8 cellular contexts compared by ENCODE assay signal in the genomic region with DNA sequence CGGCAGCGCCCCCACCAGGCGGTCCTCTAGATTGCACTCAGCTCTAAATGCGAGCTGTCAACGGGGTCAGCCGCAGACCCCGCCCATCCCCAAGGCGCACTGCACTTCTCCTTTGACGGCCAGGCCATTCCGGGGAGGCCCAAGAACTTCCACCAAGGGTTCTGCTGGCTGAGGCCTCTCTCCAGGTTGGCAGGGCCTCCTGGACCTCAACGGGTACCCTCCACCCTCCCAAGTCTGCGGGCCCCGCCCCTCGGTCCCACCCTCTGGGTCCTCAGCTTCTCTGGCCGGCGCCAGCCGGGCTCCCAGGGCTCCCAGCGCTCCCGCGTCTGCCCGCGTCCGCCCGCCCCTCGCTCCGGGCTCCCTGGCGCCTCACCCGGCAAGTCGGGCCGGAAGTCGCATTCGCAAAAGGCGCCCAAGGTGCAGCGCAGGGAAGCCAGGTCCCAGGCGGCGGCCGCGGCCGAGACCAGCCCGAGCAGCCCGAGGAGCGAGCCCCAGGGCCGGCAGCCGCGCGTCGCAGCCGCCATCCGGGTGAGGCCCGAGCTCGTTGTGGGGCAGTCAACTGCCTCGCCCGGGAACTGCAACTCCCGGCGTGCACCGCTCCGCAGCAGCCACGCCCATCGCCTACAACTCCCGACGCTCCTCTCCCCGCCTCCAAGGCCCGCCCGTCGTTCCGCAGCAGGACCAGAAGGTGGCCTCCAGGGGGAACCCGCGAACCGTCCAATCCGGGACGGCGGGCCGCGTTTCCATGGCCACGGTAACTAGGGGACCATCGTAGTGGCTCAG. TPM values are rescaled to one million over a fixed set of nuclear protein-coding genes. Genes with fewer than 3 reads are reported as not detected.
DNase-seq lines count a peak whose midpoint lies in the region; ATAC-seq, FAIRE-seq and TF ChIP-seq lines count a peak whose summit lies in the region.

A gene (minus strand): TSS at position 548 of the 783 bp plus-strand sequence. CDS start 24 bp downstream, at position 524.

- no peaks in the 10 kb centered on the region for H3K27me3 Mint-ChIP-seq in activated CD4-positive, alpha-beta T cell treated with anti-CD3 and anti-CD28 coated beads for 36 hours

- H3K27ac ChIP-seq in BLaER1 = peak within 1 kb of the TSS; percentile 88
- H3K27ac ChIP-seq in layer of hippocampus (ENCODE audit: low read depth, low read length) = peak within 1 kb of the TSS; percentile 93

- H3K36me3 ChIP-seq in BLaER1 = peaks cover 57% of the 10 kb centered on the region

- peak; percentile 74 for ATAC-seq in HG03457 (IDR thresholded peaks at IDR 0.05; ENCODE audit: unreplicated experiment)
- peak; percentile 93 for ATAC-seq in activated CD4-positive, alpha-beta T cell treated with anti-CD3 and anti-CD28 coated beads for 36 hours

- peaks cover 12% of the 10 kb centered on the region for H3K4me1 Mint-ChIP-seq in activated CD4-positive, alpha-beta T cell treated with anti-CD3 and anti-CD28 coated beads for 36 hours

- CTCF ChIA-PET in activated CD4-positive, alpha-beta T cell treated with anti-CD3 and anti-CD28 coated beads for 36 hours (lab: Charles Lee) = interaction anchor here (0.6 to 3.5 kb wide), 71 partner anchors 8 to 793 kb away, joined by 3 to 28 read pairs (median 4); a partner anchor contains a TSS

- FAIRE-seq in GM19239 (lab: Jason Lieb, UNC) = peak; percentile 99

- intact Hi-C loops in activated CD4-positive, alpha-beta T cell treated with anti-CD3 and anti-CD28 coated beads for 36 hours (cut with DNase I, micrococcal nuclease) = loop anchor here (1.0 to 2.0 kb wide), 21 partner anchors 20 to 425 kb away; a partner anchor contains a TSS

- TF ChIP-seq CTCF in choroid plexus epithelial cell (conservative IDR thresholded peaks at IDR 0.05; ENCODE audit: low read depth, low read length) = peak; percentile 95

- H3K9me3 Mint-ChIP-seq in activated CD4-positive, alpha-beta T cell treated with anti-CD3 and anti-CD28 coated beads for 36 hours (ENCODE audit: low read depth) = no peaks in the 10 kb centered on the region

- peak within 1 kb of the TSS; percentile 73 for H3K4me2 ChIP-seq in BLaER1

- H3K27me3 ChIP-seq in BLaER1 (no peaks in the 10 kb centered on the region), layer of hippocampus (ENCODE audit: control insufficient read depth, insufficient read depth, low read length) (no peaks in the 10 kb centered on the region)

- POLR2A ChIA-PET in activated CD4-positive, alpha-beta T cell treated with anti-CD3 and anti-CD28 coated beads for 36 hours (lab: Charles Lee) = interaction anchor here (0.6 to 1.5 kb wide), 9 partner anchors 19 to 285 kb away, joined by 3 to 6 read pairs (median 5); a partner anchor contains a TSS

- H3K4me1 ChIP-seq in BLaER1 = peaks cover 49% of the 10 kb centered on the region

- no peaks in the 10 kb centered on the region for H3K9me3 ChIP-seq in BLaER1

- peaks cover 8% of the 10 kb centered on the region for H3K36me3 Mint-ChIP-seq in activated CD4-positive, alpha-beta T cell treated with anti-CD3 and anti-CD28 coated beads for 36 hours (ENCODE audit: low read depth)

- peak within 1 kb of the TSS; percentile 82 for H3K4me3 ChIP-seq in BLaER1
- H3K4me3 ChIP-seq in choroid plexus epithelial cell (ENCODE audit: low read depth, low read length) = peak within 1 kb of the TSS; percentile 76

- H3K27ac Mint-ChIP-seq in activated CD4-positive, alpha-beta T cell treated with anti-CD3 and anti-CD28 coated beads for 36 hours = peak within 1 kb of the TSS; percentile 73

- H3K9ac ChIP-seq in BLaER1 = peak within 1 kb of the TSS; percentile 82

- peaks cover 19% of the 10 kb centered on the region for H4K20me1 ChIP-seq in BLaER1

- DNase-seq in GM19239 (ENCODE audit: insufficient read length, low spot score) (peak; percentile 99), NCI-H524 (lab: John Stamatoyannopoulos, UW) (peak; percentile 96), choroid plexus epithelial cell (ENCODE audit: low read depth) (peak; percentile 99)
- DNase-seq in activated CD4-positive, alpha-beta T cell treated with anti-CD3 and anti-CD28 coated beads for 36 hours = peak; percentile 99
- peak; percentile 96 to 98 for DNase-seq in stimulated activated CD4-positive, alpha-beta T cell treated with anti-CD3 and anti-CD28 coated beads, Interleukin-1b, Interleukin-23, amount 100 ng/mL, for 4 hours (ENCODE audit: low read depth in 2 of 2)

- H3K4me3 Mint-ChIP-seq in activated CD4-positive, alpha-beta T cell treated with anti-CD3 and anti-CD28 coated beads for 36 hours = peak within 1 kb of the TSS; percentile 72

RNA-seq across cellular contexts. Expression of the gene that starts here (rescaled TPM):
- total RNA-seq in activated CD4-positive, alpha-beta T cell treated with anti-CD3 and anti-CD28 coated beads for 36 hours = 10 to 100 TPM; 11.3 to 14.0 TPM

Comparison
In these comparisons a context has a peak if more than half of its experiments do, and no peak if none do; other contexts are left out.
1. Peak in every context shown above with its lines: DNase-seq, ATAC-seq, H3K4me3 ChIP-seq and H3K27ac ChIP-seq.